Comparison of ENCODE assay signal across 10 cellular contexts in the genomic region with DNA sequence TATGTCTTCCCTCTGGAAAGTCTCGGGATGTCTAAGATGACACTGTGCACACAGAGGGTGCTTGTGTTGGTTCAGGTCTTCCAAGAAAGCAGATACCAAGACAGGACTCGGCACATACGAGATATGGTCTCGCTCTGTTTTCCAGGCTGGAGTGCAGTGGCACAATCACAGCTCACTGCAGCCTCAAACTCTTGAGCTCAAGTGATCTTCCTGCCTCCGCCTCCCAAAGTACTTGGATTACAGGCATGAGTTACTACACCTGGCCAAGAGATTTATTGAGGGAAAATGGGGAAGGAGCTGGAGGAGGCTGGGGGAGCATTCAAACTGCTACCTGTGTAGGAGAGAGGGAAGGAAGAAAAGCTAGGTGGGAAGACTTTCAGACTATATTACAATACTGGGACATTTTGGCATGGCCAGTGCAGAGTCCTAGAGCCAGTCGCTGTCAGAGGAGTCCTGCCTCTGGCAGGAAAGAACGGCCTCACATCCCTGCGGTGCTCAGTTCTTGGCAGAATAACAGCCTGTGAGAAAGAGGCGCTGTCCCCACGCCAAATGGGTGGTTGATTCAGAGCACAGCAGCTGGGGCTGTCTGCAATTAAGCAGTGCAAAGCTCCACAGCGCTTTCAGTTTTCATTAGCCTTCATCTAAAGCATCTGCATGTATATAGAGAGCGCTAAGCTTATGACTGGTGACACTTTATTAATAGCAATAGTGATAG. TPM values are rescaled to one million over a fixed set of nuclear protein-coding genes. Genes with fewer than 3 reads are reported as not detected.
A peak's percentile ranks its signal among the peaks of the same experiment; 100 is the strongest.
DNase-seq lines count a peak whose midpoint lies in the region; ATAC-seq, FAIRE-seq and TF ChIP-seq lines count a peak whose summit lies in the region.
"Had no signal": no experiment of that assay in that cellular context is flagged by ENCODE, and none has a peak within 500 bp of the region (broad histone marks: within the 10 kb centered on the region; RNA-seq: fewer than 3 reads in every experiment).

No MANE protein-coding gene starts in this region.

- H4K20me1 ChIP-seq in H1 (replicated peaks in 1 of 2; ENCODE audit: control insufficient read depth in 1 of 2, insufficient read depth in 2 of 2, low read length in 2 of 2), result no peaks in the 10 kb centered on the region

- no peak overlapping the region for H3K14ac ChIP-seq in H1 (ENCODE audit: insufficient read length)

- no peak overlapping the region for H3K4ac ChIP-seq in H1 (replicated peaks; ENCODE audit: insufficient read length, low read depth, low read length)

- no peak overlapping the region for H3K56ac ChIP-seq in H1 (replicated peaks; ENCODE audit: insufficient read length, low read depth, low read length)

- H3K9me3 ChIP-seq in H1 (ENCODE audit: insufficient read depth in 2 of 2, low read depth in 1 of 2, low read length in 1 of 2), result no peaks in the 10 kb centered on the region

- peak overlapping the region; percentile 3 for H3K4me3 Mint-ChIP-seq in nephron progenitor cell
- no peak overlapping the region for H3K4me3 Mint-ChIP-seq in activated CD4-positive, alpha-beta memory T cell treated with anti-CD3 and anti-CD28 coated beads for 36 hours
- H3K4me3 Mint-ChIP-seq: CD4-positive, CD25-positive, alpha-beta regulatory T cell had no signal

- FAIRE-seq in H1 (lab: Jason Lieb, UNC), result no peak

- no peak overlapping the region for H3K4me3 ChIP-seq in AG09309 (ENCODE audit: control insufficient read depth, low read depth, low read length)
- no peak overlapping the region for H3K4me3 ChIP-seq in H1 (ENCODE audit: extremely low read depth in 1 of 4, insufficient read depth in 2 of 4, low read depth in 3 of 4, low read length in 4 of 4)

- H3K4me1 Mint-ChIP-seq in nephron progenitor cell, result peaks cover 27% of the 10 kb centered on the region
- no peaks in the 10 kb centered on the region for H3K4me1 Mint-ChIP-seq in activated CD4-positive, alpha-beta memory T cell treated with anti-CD3 and anti-CD28 coated beads for 36 hours (ENCODE audit: low read depth)
- H3K4me1 Mint-ChIP-seq: CD4-positive, CD25-positive, alpha-beta regulatory T cell had no signal

- no peak overlapping the region for H3K27ac ChIP-seq in H1 (ENCODE audit: low read depth, low read length)

- H3K18ac ChIP-seq in H1 (ENCODE audit: extremely low read depth, low read length), result peak overlapping the region; percentile 44

- 85% methylated on average over 12 of the region's 12 CpGs; no CpG with 5 or more reads in 1 of the 2 experiments for WGBS in H1 (ENCODE audit: extremely low coverage in 1 of 2, insufficient coverage in 1 of 2, insufficient read length in 1 of 2, insufficient replicate concordance in 2 of 2, low coverage in 1 of 2, low lambda C conversion rate in 2 of 2, missing lambda C conversion rate in 1 of 2), 2 experiments

- H3K4me1 ChIP-seq in H1 (replicated peaks in 1 of 4; ENCODE audit: control insufficient read depth in 3 of 4, insufficient read depth in 4 of 4, low read length in 3 of 4), result peaks cover 3 to 17% (median 13%) of the 10 kb centered on the region in 4 experiments; a peak in 5 of 7 replicates

- H3K9me3 Mint-ChIP-seq in nephron progenitor cell, result no peaks in the 10 kb centered on the region
- no peaks in the 10 kb centered on the region for H3K9me3 Mint-ChIP-seq in activated CD4-positive, alpha-beta memory T cell treated with anti-CD3 and anti-CD28 coated beads for 36 hours

- H3K27me3 Mint-ChIP-seq in nephron progenitor cell (ENCODE audit: low read depth, poor library complexity), result peaks cover 14% of the 10 kb centered on the region
- H3K27me3 Mint-ChIP-seq in activated CD4-positive, alpha-beta memory T cell treated with anti-CD3 and anti-CD28 coated beads for 36 hours, result no peaks in the 10 kb centered on the region

- no peak overlapping the region for H2AK5ac ChIP-seq in H1 (ENCODE audit: low read depth, low read length)

- peak overlapping the region; percentile 40 for H3K27ac Mint-ChIP-seq in nephron progenitor cell
- H3K27ac Mint-ChIP-seq in activated CD4-positive, alpha-beta memory T cell treated with anti-CD3 and anti-CD28 coated beads for 36 hours, result no peak overlapping the region
- H3K27ac Mint-ChIP-seq: CD4-positive, CD25-positive, alpha-beta regulatory T cell had no signal

- POLR2A ChIA-PET in H1 (lab: Charles Lee; ENCODE audit: partially characterized antibody), result interaction anchor here (0.8 kb wide), 1 partner anchor 15 kb away, joined by 3 read pairs; no protein-coding TSS in a partner anchor
- POLR2A ChIA-PET in activated CD4-positive, alpha-beta memory T cell treated with anti-CD3 and anti-CD28 coated beads for 36 hours (lab: Charles Lee), result no interaction called here

- H3K79me1 ChIP-seq in H1 (ENCODE audit: low read depth, low read length), result no peaks in the 10 kb centered on the region

- no peak overlapping the region for H4K91ac ChIP-seq in H1 (replicated peaks; ENCODE audit: insufficient read length, low read length)

- H2AFZ ChIP-seq in H1 (ENCODE audit: low read length), result peak overlapping the region; percentile 80; the same call in 1 of the 2 replicates

- ATAC-seq in HG03378 (IDR thresholded peaks at IDR 0.05; ENCODE audit: unreplicated experiment), result no peak

- H3K9ac ChIP-seq in H1 (replicated peaks in 1 of 4; ENCODE audit: extremely low read depth in 1 of 4, low read depth in 3 of 4, low read length in 3 of 4), result no peak overlapping the region

- H2BK15ac ChIP-seq in H1 (ENCODE audit: low read length), result 0 out of 2 replicates have a peak overlapping the region, but pooled peaks have one; percentile 53

- peak overlapping the region; percentile 85 for H2BK12ac ChIP-seq in H1 (ENCODE audit: low read depth, low read length)

- no peak for TF ChIP-seq POLR2A in H1 (IDR thresholded peaks at IDR 0.05; ENCODE audit: control extremely low read depth in 1 of 2, low read depth in 2 of 2, low read length in 2 of 2)

- intact Hi-C loops in activated CD4-positive, alpha-beta memory T cell treated with anti-CD3 and anti-CD28 coated beads for 36 hours (cut with micrococcal nuclease), result no loop called here

- H3K23me2 ChIP-seq in H1 (ENCODE audit: low read depth, low read length), result no peaks in the 10 kb centered on the region

- H2BK5ac ChIP-seq in H1 (ENCODE audit: low read depth, low read length), result peak overlapping the region; percentile 60; the same call in 1 of the 2 replicates

- no peak overlapping the region for H3K23ac ChIP-seq in H1 (ENCODE audit: insufficient read length)

- no peaks in the 10 kb centered on the region for H3K79me2 ChIP-seq in H1 (ENCODE audit: control insufficient read depth in 1 of 2, insufficient read depth in 2 of 2, low read length in 2 of 2)

- TF ChIP-seq RAD21 in H1 (IDR thresholded peaks at IDR 0.05 in 1 of 2, conservative IDR thresholded peaks at IDR 0.05 in 1 of 2; ENCODE audit: low read depth in 2 of 2, low read length in 2 of 2), result no peak

- CTCF ChIA-PET in H1 (lab: Charles Lee; ENCODE audit: partially characterized antibody), result interaction anchor here (0.9 to 6.9 kb wide), 6 partner anchors 10 to 180 kb away, joined by 3 to 49 read pairs (median 4); no protein-coding TSS in a partner anchor
- CTCF ChIA-PET in activated CD4-positive, alpha-beta memory T cell treated with anti-CD3 and anti-CD28 coated beads for 36 hours (lab: Charles Lee), result interaction anchor here (1.3 kb wide), 1 partner anchor 30 kb away, joined by 4 read pairs; no protein-coding TSS in a partner anchor

- H3K4me2 ChIP-seq in H1 (ENCODE audit: insufficient read depth in 1 of 2, low read depth in 2 of 2, low read length in 2 of 2), result no peak overlapping the region

- H3K36me3 Mint-ChIP-seq in nephron progenitor cell (ENCODE audit: low read depth), result no peaks in the 10 kb centered on the region
- no peaks in the 10 kb centered on the region for H3K36me3 Mint-ChIP-seq in activated CD4-positive, alpha-beta memory T cell treated with anti-CD3 and anti-CD28 coated beads for 36 hours
- H3K36me3 Mint-ChIP-seq: CD4-positive, CD25-positive, alpha-beta regulatory T cell had no signal

- no peak overlapping the region for H4K8ac ChIP-seq in H1 (ENCODE audit: extremely low read depth, insufficient read depth, low read length)

- DNase-seq in AG09309 (ENCODE audit: low read depth) (peak; percentile 24), NCI-H2029 treated with DMSO at 0.1 percent for 48 hours (lab: John Stamatoyannopoulos, UW) (peak; percentile 37), H1 (ENCODE audit: low read depth in 1 of 2, low spot score in 2 of 2) (no peak), nephron progenitor cell (no peak), GM13976 (ENCODE audit: low spot score) (no peak), HT-29 (ENCODE audit: low spot score) (no peak)
- DNase-seq in activated CD4-positive, alpha-beta memory T cell treated with anti-CD3 and anti-CD28 coated beads for 36 hours, result no peak
- DNase-seq: activated T-cell treated with anti-CD3 and anti-CD28 coated beads for 4 hours; CD4-positive, CD25-positive, alpha-beta regulatory T cell had no signal

- no peak overlapping the region for H2BK120ac ChIP-seq in H1 (replicated peaks; ENCODE audit: low read depth, low read length)

- H4K5ac ChIP-seq in H1 (ENCODE audit: insufficient read length, low read depth, low read length), result no peak overlapping the region

- H3K27me3 ChIP-seq in H1 (replicated peaks in 1 of 4; ENCODE audit: control insufficient read depth in 3 of 4, extremely low read depth in 1 of 4, insufficient read depth in 3 of 4, low read length in 3 of 4), result no peaks in the 10 kb centered on the region

- H2BK20ac ChIP-seq in H1 (ENCODE audit: low read length), result peak overlapping the region; percentile 90

- no peak for TF ChIP-seq CTCF in AG09309 (IDR thresholded peaks at IDR 0.05; ENCODE audit: control insufficient read depth, insufficient read depth, low read depth, low read length, missing control alignments)
- no peak for TF ChIP-seq CTCF in H1 (IDR thresholded peaks at IDR 0.05; ENCODE audit: control extremely low read depth in 1 of 3, insufficient read depth in 1 of 3, low read depth in 1 of 3, low read length in 3 of 3)
- no peak for TF ChIP-seq CTCF in nephron progenitor cell (IDR thresholded peaks at IDR 0.05)
- TF ChIP-seq CTCF in GM13976 (IDR thresholded peaks at IDR 0.05; ENCODE audit: borderline replicate concordance, control extremely low read depth, extremely low read depth, insufficient read depth, missing control alignments), result no peak

- in situ Hi-C loops in GM13976 (cut with MboI; ENCODE audit: low sequenced_read_pairs, unreplicated experiment), result no loop called here

- no peaks in the 10 kb centered on the region for H3K36me3 ChIP-seq in H1 (ENCODE audit: control insufficient read depth in 2 of 4, insufficient read depth in 4 of 4, low read length in 3 of 4)

- no peak for TF ChIP-seq EP300 in H1 (IDR thresholded peaks at IDR 0.05; ENCODE audit: borderline replicate concordance in 1 of 2, low read depth in 2 of 2, low read length in 2 of 2)

RNA-seq across cellular contexts. Expression of a gene that starts 18.3 kb away (rescaled TPM):
- 0.11 and 0.30 TPM in 2 replicates for total RNA-seq in H1 (2021; fragmentation: NEBNext Ultra II Directional; extraction: Animal tissue kit (Norgen Biotek cat#: 25700))
- polyA plus RNA-seq in H1 (2011; rRNA removed), result 0.05 and 0.14 TPM in 2 replicates
- 0.03 TPM for polyA plus RNA-seq in H1 (2011; cell fraction: cytosol; rRNA removed)
- not detected for polyA plus RNA-seq in H1 (2011; cell fraction: nucleus; rRNA removed)
- 0.12 to 0.14 TPM in 2 of 4 replicates, not detected in the others for polyA plus RNA-seq in H1 (2012, experiment 1 of 2)
- polyA plus RNA-seq in H1 (2012, experiment 2 of 2), result not detected
- polyA plus RNA-seq in H1 (2013, experiment 1 of 2), result 0.14 TPM
- polyA plus RNA-seq in H1 (2013, experiment 2 of 2), result 0.18 TPM
- 0.03 and 1.0 TPM in 2 replicates for polyA minus RNA-seq in H1 (2011; rRNA and poly(A)+ RNA removed)
- not detected for polyA minus RNA-seq in H1 (2011; cell fraction: cytosol; rRNA and poly(A)+ RNA removed)
- not detected for polyA minus RNA-seq in H1 (2011; cell fraction: nucleus; rRNA and poly(A)+ RNA removed)
- total RNA-seq in HT-29 (2014; rRNA removed; shearing (Covaris generic)), result not detected in 2 replicates
- not detected for total RNA-seq in activated CD4-positive, alpha-beta memory T cell treated with anti-CD3 and anti-CD28 coated beads for 36 hours
- total RNA-seq: CD4-positive, CD25-positive, alpha-beta regulatory T cell had no signal
- polyA plus RNA-seq: CD4-positive, CD25-positive, alpha-beta regulatory T cell had no signal

Comparison
In these comparisons a context has a peak if more than half of its experiments do, and no peak if none do; other contexts are left out.
1. DNase-seq: peak in AG09309 (single experiment) and NCI-H2029 treated with DMSO at 0.1 percent for 48 hours (single experiment); none in H1 (0 of 2), nephron progenitor cell (single experiment), GM13976 (single experiment), HT-29 (single experiment) and activated CD4-positive, alpha-beta memory T cell treated with anti-CD3 and anti-CD28 coated beads for 36 hours (single experiment).